ENCODE assay signal across 8 cellular contexts in genomic region chr10:119341236-119342016, GRCh38.
DNase-seq lines count a peak whose midpoint lies in the region; ATAC-seq and TF ChIP-seq lines count a peak whose summit lies in the region.

No MANE protein-coding gene starts in this region.

- DNase-seq in GM20000 (ENCODE audit: low spot score) (peak; percentile 29), epithelial cell of prostate (ENCODE audit: low read depth, low spot score) (peak; percentile 14), renal cortical epithelial cell (ENCODE audit: low read depth) (peak; percentile 75), NCI-H748 (lab: John Stamatoyannopoulos, UW; ENCODE audit: unreplicated experiment) (no peak)
- peak; percentile 45 to 62 for DNase-seq in activated CD4-positive, alpha-beta T cell treated with anti-CD3 and anti-CD28 coated beads, Interleukin-2, amount 50 U/mL, for 48 hours

- H3K27ac ChIP-seq in epithelial cell of prostate = no peak overlapping the region

- no peak for ATAC-seq in HG03565 (IDR thresholded peaks at IDR 0.05; ENCODE audit: unreplicated experiment)
- ATAC-seq in HG02981 (IDR thresholded peaks at IDR 0.05; ENCODE audit: unreplicated experiment) = no peak
- ATAC-seq in GM19351 (IDR thresholded peaks at IDR 0.05; ENCODE audit: unreplicated experiment) = no peak

- no peak for TF ChIP-seq CTCF in GM20000 (IDR thresholded peaks at IDR 0.05; ENCODE audit: extremely low read depth, missing control alignments)
